8 cellular contexts compared by ENCODE assay signal in the genomic region with DNA sequence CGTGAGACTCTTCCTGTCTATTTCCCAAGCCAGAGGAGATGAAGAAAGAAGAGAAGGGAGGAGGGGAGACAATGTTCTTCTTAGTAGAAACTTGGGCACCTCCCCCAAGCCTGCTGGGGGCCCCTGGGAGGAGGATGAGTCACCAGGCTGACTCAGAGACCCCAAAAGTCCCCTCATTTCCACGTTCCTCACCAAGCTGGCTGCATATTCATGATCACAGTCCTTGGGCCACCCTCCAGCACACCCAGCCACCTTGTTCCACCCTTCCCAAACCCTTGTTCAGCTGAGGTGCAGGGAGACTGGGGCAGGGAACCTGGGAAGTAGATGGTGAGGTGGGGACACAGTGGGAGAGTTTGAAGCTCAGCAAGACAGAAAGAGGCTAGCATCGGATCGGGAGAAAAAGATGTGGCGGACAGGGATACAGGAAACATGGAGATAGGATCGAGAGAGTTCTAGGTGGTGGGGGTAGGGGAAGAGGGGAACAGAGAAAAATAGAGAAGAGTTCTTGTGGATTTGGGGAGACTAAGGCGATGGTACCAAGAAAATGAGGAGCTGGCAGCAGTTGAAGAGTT. TPM values are rescaled to one million over a fixed set of nuclear protein-coding genes. Genes with fewer than 3 reads are reported as not detected.
DNase-seq lines count a peak whose midpoint lies in the region; ATAC-seq, FAIRE-seq and TF ChIP-seq lines count a peak whose summit lies in the region.

No MANE protein-coding gene starts in this region.

- peak overlapping the region; percentile 78 for H3K9ac ChIP-seq in endothelial cell of umbilical vein (replicated peaks; ENCODE audit: extremely low read depth, insufficient read depth, low read length)

- H3K27me3 ChIP-seq in endothelial cell of umbilical vein (ENCODE audit: control insufficient read depth in 2 of 2, insufficient read depth in 2 of 2, low read length in 2 of 2) (no peaks in the 10 kb centered on the region), uterus (no peaks in the 10 kb centered on the region)

- H3K4me3 Mint-ChIP-seq in naive thymus-derived CD8-positive, alpha-beta T cell: peak overlapping the region; percentile 62 to 90 (median 74)

- no peaks in the 10 kb centered on the region for H3K9me1 ChIP-seq in endothelial cell of umbilical vein (replicated peaks; ENCODE audit: control insufficient read depth, extremely low read depth, insufficient read depth, low read length)

- peaks cover 0 to 1% (median 0%) of the 10 kb centered on the region in 5 donors for H3K27me3 Mint-ChIP-seq in naive thymus-derived CD8-positive, alpha-beta T cell

- peak overlapping the region; percentile 65 for H2AFZ ChIP-seq in endothelial cell of umbilical vein (ENCODE audit: low read depth, low read length)

- ATAC-seq in naive thymus-derived CD8-positive, alpha-beta T cell: peak in 1 of 2 donors; percentile 20
- ATAC-seq in HG02610 (IDR thresholded peaks at IDR 0.05; ENCODE audit: unreplicated experiment): no peak

- H3K27ac Mint-ChIP-seq in naive thymus-derived CD8-positive, alpha-beta T cell: peak overlapping the region in 9 of 10 donors; percentile 1 to 90 (median 70)

- dilution Hi-C loops in endothelial cell of umbilical vein (cut with MboI; ENCODE audit: extremely low pct_ligation_motif_present, low sequenced_read_pairs): no loop called here

- no peaks in the 10 kb centered on the region for H4K20me1 ChIP-seq in endothelial cell of umbilical vein (replicated peaks; ENCODE audit: control insufficient read depth, extremely low read depth, insufficient read depth, low read length)

- H3K4me1 Mint-ChIP-seq in naive thymus-derived CD8-positive, alpha-beta T cell: peaks cover 22 to 37% (median 31%) of the 10 kb centered on the region in 4 donors

- DNase-seq in T1000 (lab: John Stamatoyannopoulos, UW) (peak; percentile 23), endothelial cell of umbilical vein (ENCODE audit: low read depth, low spot score) (peak; percentile 68), uterus (peak; percentile 73 to 78), pons (ENCODE audit: low spot score) (no peak), DMS114 treated with DMSO at 0.1 percent for 48 hours (lab: John Stamatoyannopoulos, UW; ENCODE audit: unreplicated experiment) (no peak)
- DNase-seq in naive thymus-derived CD8-positive, alpha-beta T cell: peak in 2 of 10 donors; percentile 26 to 43

- CTCF ChIA-PET in endothelial cell of umbilical vein (lab: Charles Lee): interaction anchor here (1.0 to 2.7 kb wide), 8 partner anchors 8 to 307 kb away, joined by 4 to 65 read pairs (median 14); a partner anchor contains a TSS

- H3K4me2 ChIP-seq in endothelial cell of umbilical vein (ENCODE audit: insufficient read depth, low read length): peak overlapping the region; percentile 91

- no peaks in the 10 kb centered on the region for H3K9me3 ChIP-seq in endothelial cell of umbilical vein (replicated peaks; ENCODE audit: control insufficient read depth, insufficient read depth, low read length)
- no peaks in the 10 kb centered on the region for H3K9me3 ChIP-seq in uterus

- TF ChIP-seq POLR2A in GM19193 (IDR thresholded peaks at IDR 0.05; ENCODE audit: extremely low read depth, insufficient read depth, insufficient read length) (peak; percentile 37), endothelial cell of umbilical vein (IDR thresholded peaks at IDR 0.05; ENCODE audit: low read depth, low read length) (no peak), uterus (IDR thresholded peaks at IDR 0.05) (peak in 1 of 2 donors; percentile 29)

- no peaks in the 10 kb centered on the region for H3K9me3 Mint-ChIP-seq in naive thymus-derived CD8-positive, alpha-beta T cell

- H3K36me3 ChIP-seq in endothelial cell of umbilical vein (ENCODE audit: control insufficient read depth in 2 of 2, extremely low read depth in 1 of 2, insufficient read depth in 2 of 2, low read length in 2 of 2) (peaks cover 5 to 10% of the 10 kb centered on the region in 2 experiments), uterus (no peaks in the 10 kb centered on the region)

- H3K27ac ChIP-seq in endothelial cell of umbilical vein (ENCODE audit: insufficient read depth, low read depth, low read length) (peak overlapping the region; percentile 54), uterus (peak overlapping the region; percentile 95 to 97)

- intact Hi-C loops in endothelial cell of umbilical vein (cut with micrococcal nuclease) (loop anchor here (1.0 to 5.0 kb wide), 2 partner anchors 27 to 287 kb away; a partner anchor contains a TSS), uterus (cut with DNase I; ENCODE audit: low total_unique reads) (loop anchor here (10.0 kb wide), 1 partner anchor 311 kb away; a partner anchor contains a TSS)

- H3K4me3 ChIP-seq in endothelial cell of umbilical vein (replicated peaks in 1 of 3; ENCODE audit: insufficient read depth in 1 of 3, low read depth in 1 of 3, low read length in 3 of 3) (peak overlapping the region; percentile 66 to 94 (median 81)), uterus (peak overlapping the region; percentile 45 to 57)

- TSS peak; percentile 26 for BruUV-seq in endothelial cell of umbilical vein (replicated peaks; lab: Mats Ljungman, UMichigan)

- TF ChIP-seq CTCF in endothelial cell of umbilical vein (IDR thresholded peaks at IDR 0.05; ENCODE audit: extremely low read depth in 1 of 2, insufficient read depth in 1 of 2, low read depth in 1 of 2, low read length in 2 of 2): no peak
- TF ChIP-seq CTCF in uterus (IDR thresholded peaks at IDR 0.05): no peak

- POLR2A ChIA-PET in endothelial cell of umbilical vein (lab: Charles Lee): no interaction called here
- POLR2A ChIA-PET in naive thymus-derived CD8-positive, alpha-beta T cell (lab: Charles Lee): interaction anchor here (0.9 to 6.1 kb wide), 8 partner anchors 8 to 313 kb away, joined by 3 to 40 read pairs (median 6); a partner anchor contains a TSS

- H3K79me2 ChIP-seq in endothelial cell of umbilical vein (ENCODE audit: control insufficient read depth, insufficient read depth, low read length): peaks cover 16% of the 10 kb centered on the region

- FAIRE-seq in endothelial cell of umbilical vein (lab: Jason Lieb, UNC): peak; percentile 78

- H3K36me3 Mint-ChIP-seq in naive thymus-derived CD8-positive, alpha-beta T cell: no peaks in the 10 kb centered on the region

- H3K4me1 ChIP-seq in endothelial cell of umbilical vein (ENCODE audit: control insufficient read depth, extremely low read depth, insufficient read depth, low read length) (peaks cover 19% of the 10 kb centered on the region), uterus (no peaks in the 10 kb centered on the region)

RNA-seq across cellular contexts. Expression of a gene that starts 0.7 kb away (rescaled TPM):
- total RNA-seq in endothelial cell of umbilical vein: 124 and 135 TPM in 2 replicates
- 54.6 and 76.0 TPM in 2 replicates for polyA plus RNA-seq in endothelial cell of umbilical vein
- polyA plus RNA-seq in endothelial cell of umbilical vein (2011; cell fraction: cytosol; rRNA removed): 150 and 157 TPM in 2 replicates
- polyA plus RNA-seq in endothelial cell of umbilical vein (2011; cell fraction: nucleus; rRNA removed): 42.8 and 52.7 TPM in 2 replicates
- polyA plus RNA-seq in endothelial cell of umbilical vein (2012): 228 and 229 TPM in 2 replicates
- 61.1 and 63.2 TPM in 2 replicates for polyA minus RNA-seq in endothelial cell of umbilical vein
- 13.4 TPM for polyA minus RNA-seq in endothelial cell of umbilical vein (2011; cell fraction: cytosol; rRNA and poly(A)+ RNA removed)
- 12.9 and 13.4 TPM in 2 replicates for polyA minus RNA-seq in endothelial cell of umbilical vein (2011; cell fraction: nucleus; rRNA and poly(A)+ RNA removed)
- total RNA-seq in naive thymus-derived CD8-positive, alpha-beta T cell: 1 to 10 TPM; 2.8 to 3.1 TPM
- 1 to 10 TPM in 1 of 3 donors, under 1 TPM in 2; 0.53 to 1.0 (median 0.66) TPM for polyA plus RNA-seq in naive thymus-derived CD8-positive, alpha-beta T cell
- total RNA-seq in uterus: 100 to 1,000 TPM in 1 of 4 donors, 10 to 100 TPM in 3; 16.9 to 120 (median 33.2) TPM

RNA-seq across cellular contexts. Expression of a gene that starts 5.1 kb away (rescaled TPM):
- total RNA-seq in endothelial cell of umbilical vein: 1,120 and 1,234 TPM in 2 replicates
- polyA plus RNA-seq in endothelial cell of umbilical vein: 1,521 and 1,700 TPM in 2 replicates
- 3,621 and 5,064 TPM in 2 replicates for polyA plus RNA-seq in endothelial cell of umbilical vein (2011; cell fraction: cytosol; rRNA removed)
- 712 and 1,136 TPM in 2 replicates for polyA plus RNA-seq in endothelial cell of umbilical vein (2011; cell fraction: nucleus; rRNA removed)
- 3,094 and 3,779 TPM in 2 replicates for polyA plus RNA-seq in endothelial cell of umbilical vein (2012)
- 521 and 898 TPM in 2 replicates for polyA minus RNA-seq in endothelial cell of umbilical vein
- 550 TPM for polyA minus RNA-seq in endothelial cell of umbilical vein (2011; cell fraction: cytosol; rRNA and poly(A)+ RNA removed)
- 203 and 225 TPM in 2 replicates for polyA minus RNA-seq in endothelial cell of umbilical vein (2011; cell fraction: nucleus; rRNA and poly(A)+ RNA removed)
- 1,000 to 10,000 TPM; 5,101 to 5,184 TPM for total RNA-seq in naive thymus-derived CD8-positive, alpha-beta T cell
- over 10,000 TPM; 23,491 to 26,660 (median 26,449) TPM for polyA plus RNA-seq in naive thymus-derived CD8-positive, alpha-beta T cell
- total RNA-seq in uterus: 1,000 to 10,000 TPM in 3 of 4 donors, 100 to 1,000 TPM in 1; 826 to 6,388 (median 2,664) TPM

RNA-seq across cellular contexts. Expression of a gene that starts 8.0 kb away (rescaled TPM):
- total RNA-seq in endothelial cell of umbilical vein (89.0 and 90.2 TPM in 2 replicates), uterus (100 to 1,000 TPM in 3 of 4 donors, 10 to 100 TPM in 1; 91.1 to 253 (median 175) TPM)
- polyA plus RNA-seq in endothelial cell of umbilical vein: 144 and 149 TPM in 2 replicates
- 188 and 199 TPM in 2 replicates for polyA plus RNA-seq in endothelial cell of umbilical vein (2011; cell fraction: cytosol; rRNA removed)
- polyA plus RNA-seq in endothelial cell of umbilical vein (2011; cell fraction: nucleus; rRNA removed): 83.8 and 93.5 TPM in 2 replicates
- 79.7 and 116 TPM in 2 replicates for polyA plus RNA-seq in endothelial cell of umbilical vein (2012)
- polyA minus RNA-seq in endothelial cell of umbilical vein: 34.8 and 34.9 TPM in 2 replicates
- 104 TPM for polyA minus RNA-seq in endothelial cell of umbilical vein (2011; cell fraction: cytosol; rRNA and poly(A)+ RNA removed)
- polyA minus RNA-seq in endothelial cell of umbilical vein (2011; cell fraction: nucleus; rRNA and poly(A)+ RNA removed): 10.7 and 14.9 TPM in 2 replicates
- total RNA-seq in naive thymus-derived CD8-positive, alpha-beta T cell: 100 to 1,000 TPM; 120 to 121 TPM
- 100 to 1,000 TPM; 302 to 384 (median 322) TPM for polyA plus RNA-seq in naive thymus-derived CD8-positive, alpha-beta T cell

RNA-seq across cellular contexts. Expression of a gene that starts 17.7 kb away (rescaled TPM):
- total RNA-seq in endothelial cell of umbilical vein (8.1 and 9.9 TPM in 2 replicates), uterus (10 to 100 TPM in 3 of 4 donors, 1 to 10 TPM in 1; 1.8 to 16.1 (median 13.0) TPM)
- 11.7 and 12.1 TPM in 2 replicates for polyA plus RNA-seq in endothelial cell of umbilical vein
- 10.0 and 11.5 TPM in 2 replicates for polyA plus RNA-seq in endothelial cell of umbilical vein (2011; cell fraction: cytosol; rRNA removed)
- polyA plus RNA-seq in endothelial cell of umbilical vein (2011; cell fraction: nucleus; rRNA removed): 30.6 and 32.2 TPM in 2 replicates
- 4.3 and 4.4 TPM in 2 replicates for polyA plus RNA-seq in endothelial cell of umbilical vein (2012)
- polyA minus RNA-seq in endothelial cell of umbilical vein: 7.1 and 10.0 TPM in 2 replicates
- 10.0 TPM for polyA minus RNA-seq in endothelial cell of umbilical vein (2011; cell fraction: cytosol; rRNA and poly(A)+ RNA removed)
- polyA minus RNA-seq in endothelial cell of umbilical vein (2011; cell fraction: nucleus; rRNA and poly(A)+ RNA removed): 4.3 and 4.5 TPM in 2 replicates
- total RNA-seq in naive thymus-derived CD8-positive, alpha-beta T cell: 10 to 100 TPM; 11.1 to 13.2 TPM
- polyA plus RNA-seq in naive thymus-derived CD8-positive, alpha-beta T cell: 1 to 10 TPM; 4.3 to 6.0 (median 4.4) TPM

RNA-seq across cellular contexts. Expression of a gene that starts 22.1 kb away (rescaled TPM):
- total RNA-seq in endothelial cell of umbilical vein: 75.8 and 77.1 TPM in 2 replicates
- polyA plus RNA-seq in endothelial cell of umbilical vein: 98.0 and 111 TPM in 2 replicates
- 75.7 and 79.8 TPM in 2 replicates for polyA plus RNA-seq in endothelial cell of umbilical vein (2011; cell fraction: cytosol; rRNA removed)
- 38.6 and 38.8 TPM in 2 replicates for polyA plus RNA-seq in endothelial cell of umbilical vein (2011; cell fraction: nucleus; rRNA removed)
- 60.2 and 62.4 TPM in 2 replicates for polyA plus RNA-seq in endothelial cell of umbilical vein (2012)
- 71.0 and 80.0 TPM in 2 replicates for polyA minus RNA-seq in endothelial cell of umbilical vein
- 81.8 TPM for polyA minus RNA-seq in endothelial cell of umbilical vein (2011; cell fraction: cytosol; rRNA and poly(A)+ RNA removed)
- 12.9 and 17.4 TPM in 2 replicates for polyA minus RNA-seq in endothelial cell of umbilical vein (2011; cell fraction: nucleus; rRNA and poly(A)+ RNA removed)
- 10 to 100 TPM; 14.7 to 14.9 TPM for total RNA-seq in naive thymus-derived CD8-positive, alpha-beta T cell
- 10 to 100 TPM; 29.5 to 35.2 (median 32.6) TPM for polyA plus RNA-seq in naive thymus-derived CD8-positive, alpha-beta T cell
- total RNA-seq in uterus: 10 to 100 TPM; 66.3 to 96.2 (median 83.6) TPM

Comparison
In these comparisons a context has a peak if more than half of its experiments do, and no peak if none do; other contexts are left out.
1. DNase-seq: peak in T1000 (single experiment), endothelial cell of umbilical vein (single experiment) and uterus (2 of 2); none in pons (single experiment) and DMS114 treated with DMSO at 0.1 percent for 48 hours (single experiment).
2. RNA of a gene that starts 0.7 kb away (total RNA-seq): 124 to 135 TPM in endothelial cell of umbilical vein and 16.9 to 120 TPM in uterus; 2.8 to 3.1 TPM in naive thymus-derived CD8-positive, alpha-beta T cell; every median in the first group is over 4 times any median in the second.